In the genomic region with DNA sequence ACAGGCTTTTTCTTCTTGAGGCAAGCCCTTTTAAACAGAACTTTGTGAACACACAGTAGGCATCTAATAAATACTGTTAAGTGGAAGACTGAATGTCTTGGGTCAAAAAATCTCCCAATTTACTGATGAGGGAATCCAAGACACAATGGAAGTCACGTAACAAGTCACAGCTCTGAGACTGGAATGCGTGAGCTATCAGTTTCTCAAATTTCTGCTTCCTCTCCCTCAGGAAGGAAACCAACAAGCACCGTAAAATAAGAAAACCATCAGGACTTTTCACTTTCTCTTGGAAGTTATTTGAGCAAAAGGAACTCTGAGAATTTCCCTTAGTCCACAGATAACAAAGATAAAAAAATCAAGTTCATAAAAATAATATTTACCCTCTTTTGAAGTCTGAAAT, we compare ENCODE assay signal across 2 cellular contexts.
TF ChIP-seq lines count a peak whose summit lies in the region.

No MANE protein-coding gene starts in this region.

TF ChIP-seq in liver, 16 proteins besides CTCF, POLR2A, EP300 and RAD21:
- TF ChIP-seq EGR1 (IDR thresholded peaks at IDR 0.05; ENCODE audit: low read depth in 2 of 2) (no peak), NR2F2 (IDR thresholded peaks at IDR 0.05) (peak; percentile 25)
- TF ChIP-seq, protein P1, sequence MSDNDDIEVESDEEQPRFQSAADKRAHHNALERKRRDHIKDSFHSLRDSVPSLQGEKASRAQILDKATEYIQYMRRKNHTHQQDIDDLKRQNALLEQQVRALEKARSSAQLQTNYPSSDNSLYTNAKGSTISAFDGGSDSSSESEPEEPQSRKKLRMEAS (IDR thresholded peaks at IDR 0.05) = peak; percentile 11

TF ChIP-seq in HepG2, 621 proteins besides CTCF, POLR2A, EP300 and RAD21:
- no peak for TF ChIP-seq DNMT3B (CRISPR knock-in tag; conservative IDR thresholded peaks at IDR 0.05)
- TF ChIP-seq SMYD3 (CRISPR knock-in tag; IDR thresholded peaks at IDR 0.05) = no peak
- no peak for TF ChIP-seq CCDC6 (CRISPR knock-in tag; IDR thresholded peaks at IDR 0.05)
- no peak for TF ChIP-seq SAFB2 (CRISPR knock-in tag; IDR thresholded peaks at IDR 0.05; ENCODE audit: borderline replicate concordance, low read depth)
- TF ChIP-seq KDM4B (CRISPR knock-in tag; IDR thresholded peaks at IDR 0.05) = no peak
- TF ChIP-seq, protein P2, sequence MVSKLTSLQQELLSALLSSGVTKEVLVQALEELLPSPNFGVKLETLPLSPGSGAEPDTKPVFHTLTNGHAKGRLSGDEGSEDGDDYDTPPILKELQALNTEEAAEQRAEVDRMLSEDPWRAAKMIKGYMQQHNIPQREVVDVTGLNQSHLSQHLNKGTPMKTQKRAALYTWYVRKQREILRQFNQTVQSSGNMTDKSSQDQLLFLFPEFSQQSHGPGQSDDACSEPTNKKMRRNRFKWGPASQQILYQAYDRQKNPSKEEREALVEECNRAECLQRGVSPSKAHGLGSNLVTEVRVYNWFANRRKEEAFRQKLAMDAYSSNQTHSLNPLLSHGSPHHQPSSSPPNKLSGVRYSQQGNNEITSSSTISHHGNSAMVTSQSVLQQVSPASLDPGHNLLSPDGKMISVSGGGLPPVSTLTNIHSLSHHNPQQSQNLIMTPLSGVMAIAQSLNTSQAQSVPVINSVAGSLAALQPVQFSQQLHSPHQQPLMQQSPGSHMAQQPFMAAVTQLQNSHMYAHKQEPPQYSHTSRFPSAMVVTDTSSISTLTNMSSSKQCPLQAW (CRISPR knock-in tag; IDR thresholded peaks at IDR 0.05) = no peak
- TF ChIP-seq, protein P3, sequence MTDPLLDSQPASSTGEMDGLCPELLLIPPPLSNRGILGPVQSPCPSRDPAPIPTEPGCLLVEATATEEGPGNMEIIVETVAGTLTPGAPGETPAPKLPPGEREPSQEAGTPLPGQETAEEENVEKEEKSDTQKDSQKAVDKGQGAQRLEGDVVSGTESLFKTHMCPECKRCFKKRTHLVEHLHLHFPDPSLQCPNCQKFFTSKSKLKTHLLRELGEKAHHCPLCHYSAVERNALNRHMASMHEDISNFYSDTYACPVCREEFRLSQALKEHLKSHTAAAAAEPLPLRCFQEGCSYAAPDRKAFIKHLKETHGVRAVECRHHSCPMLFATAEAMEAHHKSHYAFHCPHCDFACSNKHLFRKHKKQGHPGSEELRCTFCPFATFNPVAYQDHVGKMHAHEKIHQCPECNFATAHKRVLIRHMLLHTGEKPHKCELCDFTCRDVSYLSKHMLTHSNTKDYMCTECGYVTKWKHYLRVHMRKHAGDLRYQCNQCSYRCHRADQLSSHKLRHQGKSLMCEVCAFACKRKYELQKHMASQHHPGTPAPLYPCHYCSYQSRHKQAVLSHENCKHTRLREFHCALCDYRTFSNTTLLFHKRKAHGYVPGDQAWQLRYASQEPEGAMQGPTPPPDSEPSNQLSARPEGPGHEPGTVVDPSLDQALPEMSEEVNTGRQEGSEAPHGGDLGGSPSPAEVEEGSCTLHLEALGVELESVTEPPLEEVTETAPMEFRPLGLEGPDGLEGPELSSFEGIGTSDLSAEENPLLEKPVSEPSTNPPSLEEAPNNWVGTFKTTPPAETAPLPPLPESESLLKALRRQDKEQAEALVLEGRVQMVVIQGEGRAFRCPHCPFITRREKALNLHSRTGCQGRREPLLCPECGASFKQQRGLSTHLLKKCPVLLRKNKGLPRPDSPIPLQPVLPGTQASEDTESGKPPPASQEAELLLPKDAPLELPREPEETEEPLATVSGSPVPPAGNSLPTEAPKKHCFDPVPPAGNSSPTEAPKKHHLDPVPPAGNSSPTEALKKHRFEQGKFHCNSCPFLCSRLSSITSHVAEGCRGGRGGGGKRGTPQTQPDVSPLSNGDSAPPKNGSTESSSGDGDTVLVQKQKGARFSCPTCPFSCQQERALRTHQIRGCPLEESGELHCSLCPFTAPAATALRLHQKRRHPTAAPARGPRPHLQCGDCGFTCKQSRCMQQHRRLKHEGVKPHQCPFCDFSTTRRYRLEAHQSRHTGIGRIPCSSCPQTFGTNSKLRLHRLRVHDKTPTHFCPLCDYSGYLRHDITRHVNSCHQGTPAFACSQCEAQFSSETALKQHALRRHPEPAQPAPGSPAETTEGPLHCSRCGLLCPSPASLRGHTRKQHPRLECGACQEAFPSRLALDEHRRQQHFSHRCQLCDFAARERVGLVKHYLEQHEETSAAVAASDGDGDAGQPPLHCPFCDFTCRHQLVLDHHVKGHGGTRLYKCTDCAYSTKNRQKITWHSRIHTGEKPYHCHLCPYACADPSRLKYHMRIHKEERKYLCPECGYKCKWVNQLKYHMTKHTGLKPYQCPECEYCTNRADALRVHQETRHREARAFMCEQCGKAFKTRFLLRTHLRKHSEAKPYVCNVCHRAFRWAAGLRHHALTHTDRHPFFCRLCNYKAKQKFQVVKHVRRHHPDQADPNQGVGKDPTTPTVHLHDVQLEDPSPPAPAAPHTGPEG (CRISPR knock-in tag; IDR thresholded peaks at IDR 0.05) = no peak
